ENCODE assay signal across 8 cellular contexts in genomic region chr3:152835311-152836102, GRCh38. TPM values are rescaled to one million over a fixed set of nuclear protein-coding genes. Genes with fewer than 3 reads are reported as not detected.
DNase-seq lines count a peak whose midpoint lies in the region; ATAC-seq and TF ChIP-seq lines count a peak whose summit lies in the region.

No MANE protein-coding gene starts in this region.

- no peaks in the 10 kb centered on the region; the same call in 1 of the 2 replicates for H3K9me3 ChIP-seq in AG04450 (ENCODE audit: control insufficient read depth, insufficient read depth, low read length)

- H3K27ac ChIP-seq in AG04450 (ENCODE audit: low read depth, low read length): no peak overlapping the region

- TF ChIP-seq CTCF in AG04450 (IDR thresholded peaks at IDR 0.05; ENCODE audit: low read depth, low read length) (no peak), GM13976 (IDR thresholded peaks at IDR 0.05; ENCODE audit: borderline replicate concordance, control extremely low read depth, extremely low read depth, insufficient read depth, missing control alignments) (peak; percentile 58)

- CTCF ChIA-PET in AG04450 (lab: Charles Lee): no interaction called here

- peak; percentile 58 for ATAC-seq in HG02840 (IDR thresholded peaks at IDR 0.05; ENCODE audit: low FRiP score, unreplicated experiment)

- DNase-seq in AG04450 (ENCODE audit: low read depth, low spot score) (no peak), GM13976 (ENCODE audit: low spot score) (peak; percentile 78), NCI-H226 (peak; percentile 10), amniotic epithelial cell (ENCODE audit: low read depth) (peak; percentile 53), hepatic stellate cell (ENCODE audit: low spot score) (peak; percentile 12), pulmonary artery endothelial cell (ENCODE audit: low read depth, low spot score) (peak; percentile 13), NCI-H1092 (lab: John Stamatoyannopoulos, UW) (no peak)

- POLR2A ChIA-PET in AG04450 (lab: Yijun Ruan, JAX): no interaction called here

- H3K4me3 ChIP-seq in AG04450 (ENCODE audit: low read depth, low read length): peak overlapping the region; percentile 62

- in situ Hi-C loops in GM13976 (cut with MboI; ENCODE audit: low sequenced_read_pairs, unreplicated experiment): no loop called here

- H3K27me3 ChIP-seq in AG04450 (ENCODE audit: control insufficient read depth, insufficient read depth, low read length): peaks cover 13% of the 10 kb centered on the region

RNA-seq across cellular contexts. Expression of gene P2RY1, which starts 0.6 kb away (rescaled TPM):
- polyA plus RNA-seq in AG04450 (2011; rRNA removed): 0.04 and 0.09 TPM in 2 replicates
- polyA minus RNA-seq in AG04450 (2011; rRNA and poly(A)+ RNA removed): 0.09 TPM in 2 replicates
- 2.4 and 3.5 TPM in 2 replicates for total RNA-seq in pulmonary artery endothelial cell

Comparison
In these comparisons a context has a peak if more than half of its experiments do, and no peak if none do; other contexts are left out.
1. DNase-seq: peak in GM13976 (single experiment), NCI-H226 (single experiment), amniotic epithelial cell (single experiment), hepatic stellate cell (single experiment) and pulmonary artery endothelial cell (single experiment); none in AG04450 (single experiment) and NCI-H1092 (single experiment).